In genomic region chr4:105712766-105713165, GRCh38 we compare ENCODE assay signal across 1 cellular context.
TF ChIP-seq lines count a peak whose summit lies in the region.

No MANE protein-coding gene starts in this region.

TF ChIP-seq in GM12878, 131 proteins besides CTCF, POLR2A, EP300 and RAD21:
- TF ChIP-seq BCL11A (IDR thresholded peaks at IDR 0.05; ENCODE audit: low read depth, low read length) (no peak), TCF7 (IDR thresholded peaks at IDR 0.05; ENCODE audit: borderline replicate concordance) (no peak), SKIL (IDR thresholded peaks at IDR 0.05; ENCODE audit: low read depth, poor library complexity, severe bottlenecking) (no peak), CBFB (IDR thresholded peaks at IDR 0.05; ENCODE audit: low read depth) (no peak), RELB (IDR thresholded peaks at IDR 0.05; ENCODE audit: low read depth) (no peak), IKZF2 (IDR thresholded peaks at IDR 0.05) (no peak), NR2C2 (IDR thresholded peaks at IDR 0.05; ENCODE audit: borderline replicate concordance, control insufficient read depth, insufficient read length, low read depth) (no peak), CHD4 (IDR thresholded peaks at IDR 0.05) (no peak), MYB (IDR thresholded peaks at IDR 0.05; ENCODE audit: borderline replicate concordance, low read depth, low read length) (no peak), ZBTB33 (IDR thresholded peaks at IDR 0.05) (no peak), STAT1 (conservative IDR thresholded peaks at IDR 0.05) (no peak), RELA (IDR thresholded peaks at IDR 0.05; ENCODE audit: borderline replicate concordance, partially characterized antibody) (no peak), HDAC6 (IDR thresholded peaks at IDR 0.05; ENCODE audit: unreplicated experiment) (no peak), ZNF687 (IDR thresholded peaks at IDR 0.05) (no peak), FOXM1 (IDR thresholded peaks at IDR 0.05; ENCODE audit: low read depth, low read length) (no peak), ZNF274 (IDR thresholded peaks at IDR 0.05; ENCODE audit: insufficient read depth, insufficient read length) (no peak), NBN (IDR thresholded peaks at IDR 0.05) (no peak), SIN3A (IDR thresholded peaks at IDR 0.05; ENCODE audit: low read depth, low read length) (no peak)
TF ChIP-seq in GM12878: peak in this region for 0.
